ENCODE assay signal across 1 cellular context in genomic region chr6:42118162-42119001, GRCh38.
TF ChIP-seq lines count a peak whose summit lies in the region.

No MANE protein-coding gene starts in this region.

TF ChIP-seq in HepG2, 621 proteins besides CTCF, POLR2A, EP300 and RAD21 (continued from another document and continues in another):
- no peak for TF ChIP-seq HOMEZ (CRISPR knock-in tag; IDR thresholded peaks at IDR 0.05; ENCODE audit: low read depth)
- TF ChIP-seq, protein P1, sequence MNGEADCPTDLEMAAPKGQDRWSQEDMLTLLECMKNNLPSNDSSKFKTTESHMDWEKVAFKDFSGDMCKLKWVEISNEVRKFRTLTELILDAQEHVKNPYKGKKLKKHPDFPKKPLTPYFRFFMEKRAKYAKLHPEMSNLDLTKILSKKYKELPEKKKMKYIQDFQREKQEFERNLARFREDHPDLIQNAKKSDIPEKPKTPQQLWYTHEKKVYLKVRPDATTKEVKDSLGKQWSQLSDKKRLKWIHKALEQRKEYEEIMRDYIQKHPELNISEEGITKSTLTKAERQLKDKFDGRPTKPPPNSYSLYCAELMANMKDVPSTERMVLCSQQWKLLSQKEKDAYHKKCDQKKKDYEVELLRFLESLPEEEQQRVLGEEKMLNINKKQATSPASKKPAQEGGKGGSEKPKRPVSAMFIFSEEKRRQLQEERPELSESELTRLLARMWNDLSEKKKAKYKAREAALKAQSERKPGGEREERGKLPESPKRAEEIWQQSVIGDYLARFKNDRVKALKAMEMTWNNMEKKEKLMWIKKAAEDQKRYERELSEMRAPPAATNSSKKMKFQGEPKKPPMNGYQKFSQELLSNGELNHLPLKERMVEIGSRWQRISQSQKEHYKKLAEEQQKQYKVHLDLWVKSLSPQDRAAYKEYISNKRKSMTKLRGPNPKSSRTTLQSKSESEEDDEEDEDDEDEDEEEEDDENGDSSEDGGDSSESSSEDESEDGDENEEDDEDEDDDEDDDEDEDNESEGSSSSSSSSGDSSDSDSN (CRISPR knock-in tag; IDR thresholded peaks at IDR 0.05): peak; percentile 81
- TF ChIP-seq MBNL3 (CRISPR knock-in tag; conservative IDR thresholded peaks at IDR 0.05): no peak
- peak; percentile 66 for TF ChIP-seq RARA (CRISPR knock-in tag; IDR thresholded peaks at IDR 0.05)
- TF ChIP-seq ZNF572 (CRISPR knock-in tag; IDR thresholded peaks at IDR 0.05): no peak
- TF ChIP-seq NFIB (CRISPR knock-in tag; IDR thresholded peaks at IDR 0.05; ENCODE audit: borderline replicate concordance): no peak
- TF ChIP-seq ZNF17 (CRISPR knock-in tag; IDR thresholded peaks at IDR 0.05): no peak
- TF ChIP-seq, protein P2, sequence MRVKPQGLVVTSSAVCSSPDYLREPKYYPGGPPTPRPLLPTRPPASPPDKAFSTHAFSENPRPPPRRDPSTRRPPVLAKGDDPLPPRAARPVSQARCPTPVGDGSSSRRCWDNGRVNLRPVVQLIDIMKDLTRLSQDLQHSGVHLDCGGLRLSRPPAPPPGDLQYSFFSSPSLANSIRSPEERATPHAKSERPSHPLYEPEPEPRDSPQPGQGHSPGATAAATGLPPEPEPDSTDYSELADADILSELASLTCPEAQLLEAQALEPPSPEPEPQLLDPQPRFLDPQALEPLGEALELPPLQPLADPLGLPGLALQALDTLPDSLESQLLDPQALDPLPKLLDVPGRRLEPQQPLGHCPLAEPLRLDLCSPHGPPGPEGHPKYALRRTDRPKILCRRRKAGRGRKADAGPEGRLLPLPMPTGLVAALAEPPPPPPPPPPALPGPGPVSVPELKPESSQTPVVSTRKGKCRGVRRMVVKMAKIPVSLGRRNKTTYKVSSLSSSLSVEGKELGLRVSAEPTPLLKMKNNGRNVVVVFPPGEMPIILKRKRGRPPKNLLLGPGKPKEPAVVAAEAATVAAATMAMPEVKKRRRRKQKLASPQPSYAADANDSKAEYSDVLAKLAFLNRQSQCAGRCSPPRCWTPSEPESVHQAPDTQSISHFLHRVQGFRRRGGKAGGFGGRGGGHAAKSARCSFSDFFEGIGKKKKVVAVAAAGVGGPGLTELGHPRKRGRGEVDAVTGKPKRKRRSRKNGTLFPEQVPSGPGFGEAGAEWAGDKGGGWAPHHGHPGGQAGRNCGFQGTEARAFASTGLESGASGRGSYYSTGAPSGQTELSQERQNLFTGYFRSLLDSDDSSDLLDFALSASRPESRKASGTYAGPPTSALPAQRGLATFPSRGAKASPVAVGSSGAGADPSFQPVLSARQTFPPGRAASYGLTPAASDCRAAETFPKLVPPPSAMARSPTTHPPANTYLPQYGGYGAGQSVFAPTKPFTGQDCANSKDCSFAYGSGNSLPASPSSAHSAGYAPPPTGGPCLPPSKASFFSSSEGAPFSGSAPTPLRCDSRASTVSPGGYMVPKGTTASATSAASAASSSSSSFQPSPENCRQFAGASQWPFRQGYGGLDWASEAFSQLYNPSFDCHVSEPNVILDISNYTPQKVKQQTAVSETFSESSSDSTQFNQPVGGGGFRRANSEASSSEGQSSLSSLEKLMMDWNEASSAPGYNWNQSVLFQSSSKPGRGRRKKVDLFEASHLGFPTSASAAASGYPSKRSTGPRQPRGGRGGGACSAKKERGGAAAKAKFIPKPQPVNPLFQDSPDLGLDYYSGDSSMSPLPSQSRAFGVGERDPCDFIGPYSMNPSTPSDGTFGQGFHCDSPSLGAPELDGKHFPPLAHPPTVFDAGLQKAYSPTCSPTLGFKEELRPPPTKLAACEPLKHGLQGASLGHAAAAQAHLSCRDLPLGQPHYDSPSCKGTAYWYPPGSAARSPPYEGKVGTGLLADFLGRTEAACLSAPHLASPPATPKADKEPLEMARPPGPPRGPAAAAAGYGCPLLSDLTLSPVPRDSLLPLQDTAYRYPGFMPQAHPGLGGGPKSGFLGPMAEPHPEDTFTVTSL (CRISPR knock-in tag; IDR thresholded peaks at IDR 0.05; ENCODE audit: borderline replicate concordance): no peak
- no peak for TF ChIP-seq HOXA5 (CRISPR knock-in tag; IDR thresholded peaks at IDR 0.05)
- peak; percentile 73; the same call in 1 of the 2 replicates for TF ChIP-seq DNMT1 (CRISPR knock-in tag; IDR thresholded peaks at IDR 0.05)
- TF ChIP-seq TFAP4 (IDR thresholded peaks at IDR 0.05; ENCODE audit: borderline replicate concordance, low read depth): no peak; the same call in 1 of the 2 replicates
- TF ChIP-seq YEATS4 (CRISPR knock-in tag; IDR thresholded peaks at IDR 0.05; ENCODE audit: borderline replicate concordance): peak; percentile 52; the same call in 1 of the 2 replicates
- no peak; the same call in 1 of the 2 replicates for TF ChIP-seq RXRB (CRISPR knock-in tag; IDR thresholded peaks at IDR 0.05; ENCODE audit: borderline replicate concordance)
- TF ChIP-seq SP2 (CRISPR knock-in tag; IDR thresholded peaks at IDR 0.05): no peak
- TF ChIP-seq GABPB1 (CRISPR knock-in tag; IDR thresholded peaks at IDR 0.05): peak; percentile 78
- TF ChIP-seq ZNF768 (CRISPR knock-in tag; IDR thresholded peaks at IDR 0.05): peak; percentile 75; the same call in 1 of the 2 replicates
- TF ChIP-seq, protein P3, sequence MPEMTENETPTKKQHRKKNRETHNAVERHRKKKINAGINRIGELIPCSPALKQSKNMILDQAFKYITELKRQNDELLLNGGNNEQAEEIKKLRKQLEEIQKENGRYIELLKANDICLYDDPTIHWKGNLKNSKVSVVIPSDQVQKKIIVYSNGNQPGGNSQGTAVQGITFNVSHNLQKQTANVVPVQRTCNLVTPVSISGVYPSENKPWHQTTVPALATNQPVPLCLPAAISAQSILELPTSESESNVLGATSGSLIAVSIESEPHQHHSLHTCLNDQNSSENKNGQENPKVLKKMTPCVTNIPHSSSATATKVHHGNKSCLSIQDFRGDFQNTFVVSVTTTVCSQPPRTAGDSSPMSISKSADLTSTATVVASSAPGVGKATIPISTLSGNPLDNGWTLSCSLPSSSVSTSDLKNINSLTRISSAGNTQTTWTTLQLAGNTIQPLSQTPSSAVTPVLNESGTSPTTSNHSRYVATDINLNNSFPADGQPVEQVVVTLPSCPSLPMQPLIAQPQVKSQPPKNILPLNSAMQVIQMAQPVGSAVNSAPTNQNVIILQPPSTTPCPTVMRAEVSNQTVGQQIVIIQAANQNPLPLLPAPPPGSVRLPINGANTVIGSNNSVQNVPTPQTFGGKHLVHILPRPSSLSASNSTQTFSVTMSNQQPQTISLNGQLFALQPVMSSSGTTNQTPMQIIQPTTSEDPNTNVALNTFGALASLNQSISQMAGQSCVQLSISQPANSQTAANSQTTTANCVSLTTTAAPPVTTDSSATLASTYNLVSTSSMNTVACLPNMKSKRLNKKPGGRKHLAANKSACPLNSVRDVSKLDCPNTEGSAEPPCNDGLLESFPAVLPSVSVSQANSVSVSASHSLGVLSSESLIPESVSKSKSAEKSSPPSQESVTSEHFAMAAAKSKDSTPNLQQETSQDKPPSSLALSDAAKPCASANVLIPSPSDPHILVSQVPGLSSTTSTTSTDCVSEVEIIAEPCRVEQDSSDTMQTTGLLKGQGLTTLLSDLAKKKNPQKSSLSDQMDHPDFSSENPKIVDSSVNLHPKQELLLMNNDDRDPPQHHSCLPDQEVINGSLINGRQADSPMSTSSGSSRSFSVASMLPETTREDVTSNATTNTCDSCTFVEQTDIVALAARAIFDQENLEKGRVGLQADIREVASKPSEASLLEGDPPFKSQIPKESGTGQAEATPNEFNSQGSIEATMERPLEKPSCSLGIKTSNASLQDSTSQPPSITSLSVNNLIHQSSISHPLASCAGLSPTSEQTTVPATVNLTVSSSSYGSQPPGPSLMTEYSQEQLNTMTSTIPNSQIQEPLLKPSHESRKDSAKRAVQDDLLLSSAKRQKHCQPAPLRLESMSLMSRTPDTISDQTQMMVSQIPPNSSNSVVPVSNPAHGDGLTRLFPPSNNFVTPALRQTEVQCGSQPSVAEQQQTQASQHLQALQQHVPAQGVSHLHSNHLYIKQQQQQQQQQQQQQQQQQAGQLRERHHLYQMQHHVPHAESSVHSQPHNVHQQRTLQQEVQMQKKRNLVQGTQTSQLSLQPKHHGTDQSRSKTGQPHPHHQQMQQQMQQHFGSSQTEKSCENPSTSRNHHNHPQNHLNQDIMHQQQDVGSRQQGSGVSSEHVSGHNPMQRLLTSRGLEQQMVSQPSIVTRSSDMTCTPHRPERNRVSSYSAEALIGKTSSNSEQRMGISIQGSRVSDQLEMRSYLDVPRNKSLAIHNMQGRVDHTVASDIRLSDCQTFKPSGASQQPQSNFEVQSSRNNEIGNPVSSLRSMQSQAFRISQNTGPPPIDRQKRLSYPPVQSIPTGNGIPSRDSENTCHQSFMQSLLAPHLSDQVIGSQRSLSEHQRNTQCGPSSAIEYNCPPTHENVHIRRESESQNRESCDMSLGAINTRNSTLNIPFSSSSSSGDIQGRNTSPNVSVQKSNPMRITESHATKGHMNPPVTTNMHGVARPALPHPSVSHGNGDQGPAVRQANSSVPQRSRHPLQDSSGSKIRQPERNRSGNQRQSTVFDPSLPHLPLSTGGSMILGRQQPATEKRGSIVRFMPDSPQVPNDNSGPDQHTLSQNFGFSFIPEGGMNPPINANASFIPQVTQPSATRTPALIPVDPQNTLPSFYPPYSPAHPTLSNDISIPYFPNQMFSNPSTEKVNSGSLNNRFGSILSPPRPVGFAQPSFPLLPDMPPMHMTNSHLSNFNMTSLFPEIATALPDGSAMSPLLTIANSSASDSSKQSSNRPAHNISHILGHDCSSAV (CRISPR knock-in tag; IDR thresholded peaks at IDR 0.05; ENCODE audit: borderline replicate concordance): no peak
- peak; percentile 99 for TF ChIP-seq HNRNPL (IDR thresholded peaks at IDR 0.05; ENCODE audit: low read depth, low read length)
- peak; percentile 56; the same call in 1 of the 2 replicates for TF ChIP-seq NCOR1 (IDR thresholded peaks at IDR 0.05; ENCODE audit: borderline replicate concordance, low read length)
- peak; percentile 47; the same call in 1 of the 2 replicates for TF ChIP-seq KLF13 (CRISPR knock-in tag; IDR thresholded peaks at IDR 0.05)
- TF ChIP-seq ARID5B (CRISPR knock-in tag; IDR thresholded peaks at IDR 0.05): peak; percentile 65
- peak; percentile 67; the same call in 1 of the 2 replicates for TF ChIP-seq RCOR2 (CRISPR knock-in tag; IDR thresholded peaks at IDR 0.05)
- no peak for TF ChIP-seq TP53 (CRISPR knock-in tag; conservative IDR thresholded peaks at IDR 0.05)
- peak; percentile 68; the same call in 1 of the 2 replicates for TF ChIP-seq CHD4 (IDR thresholded peaks at IDR 0.05; ENCODE audit: borderline replicate concordance, low read length)
- TF ChIP-seq, protein P4, sequence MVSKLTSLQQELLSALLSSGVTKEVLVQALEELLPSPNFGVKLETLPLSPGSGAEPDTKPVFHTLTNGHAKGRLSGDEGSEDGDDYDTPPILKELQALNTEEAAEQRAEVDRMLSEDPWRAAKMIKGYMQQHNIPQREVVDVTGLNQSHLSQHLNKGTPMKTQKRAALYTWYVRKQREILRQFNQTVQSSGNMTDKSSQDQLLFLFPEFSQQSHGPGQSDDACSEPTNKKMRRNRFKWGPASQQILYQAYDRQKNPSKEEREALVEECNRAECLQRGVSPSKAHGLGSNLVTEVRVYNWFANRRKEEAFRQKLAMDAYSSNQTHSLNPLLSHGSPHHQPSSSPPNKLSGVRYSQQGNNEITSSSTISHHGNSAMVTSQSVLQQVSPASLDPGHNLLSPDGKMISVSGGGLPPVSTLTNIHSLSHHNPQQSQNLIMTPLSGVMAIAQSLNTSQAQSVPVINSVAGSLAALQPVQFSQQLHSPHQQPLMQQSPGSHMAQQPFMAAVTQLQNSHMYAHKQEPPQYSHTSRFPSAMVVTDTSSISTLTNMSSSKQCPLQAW (CRISPR knock-in tag; IDR thresholded peaks at IDR 0.05): peak; percentile 67; the same call in 1 of the 2 replicates
- TF ChIP-seq TBL1XR1 (IDR thresholded peaks at IDR 0.05; ENCODE audit: borderline replicate concordance, low read length, partially characterized antibody): no peak
- no peak for TF ChIP-seq ZNF232 (CRISPR knock-in tag; IDR thresholded peaks at IDR 0.05; ENCODE audit: borderline replicate concordance)
- no peak for TF ChIP-seq ZIK1 (CRISPR knock-in tag; IDR thresholded peaks at IDR 0.05; ENCODE audit: borderline replicate concordance, low read depth)
